ENCODE assay signal across 1 cellular context in the genomic region with DNA sequence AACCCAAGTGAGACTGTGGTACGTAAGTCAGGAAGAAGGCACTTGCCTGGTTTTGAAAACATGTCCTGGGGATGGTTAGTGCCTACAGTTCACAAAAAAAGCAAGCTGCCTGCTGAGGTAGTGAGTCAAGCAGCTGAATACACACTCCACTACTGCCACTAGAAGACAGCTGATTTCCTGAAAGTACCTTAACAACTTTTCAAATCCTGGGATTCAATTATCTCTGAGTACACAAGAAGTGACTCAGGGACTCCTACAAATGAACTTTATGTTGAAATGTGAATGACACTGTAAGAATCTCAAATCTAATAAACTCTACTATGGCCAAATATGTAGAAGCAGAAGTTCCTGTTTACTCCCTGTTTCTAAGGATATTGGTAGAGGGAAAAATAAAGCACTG.
A peak's percentile ranks its signal among the peaks of the same experiment; 100 is the strongest.
TF ChIP-seq lines count a peak whose summit lies in the region.

No MANE protein-coding gene starts in this region.

TF ChIP-seq in K562, 482 proteins besides CTCF, POLR2A, EP300 and RAD21 (continued from another document):
- TF ChIP-seq ZNF318 (IDR thresholded peaks at IDR 0.05; ENCODE audit: borderline replicate concordance in 1 of 2, low read depth in 1 of 2) (peak in 1 of 2 experiments; percentile 48; a peak in 1 of 4 replicates), LEF1 (IDR thresholded peaks at IDR 0.05) (no peak), FOSL1 (tag; conservative IDR thresholded peaks at IDR 0.05) (peak; percentile 73), MED1 (CRISPR knock-in tag; IDR thresholded peaks at IDR 0.05; ENCODE audit: borderline replicate concordance) (no peak), HDAC3 (IDR thresholded peaks at IDR 0.05; ENCODE audit: borderline replicate concordance, partially characterized antibody) (no peak)
- TF ChIP-seq, protein P1, sequence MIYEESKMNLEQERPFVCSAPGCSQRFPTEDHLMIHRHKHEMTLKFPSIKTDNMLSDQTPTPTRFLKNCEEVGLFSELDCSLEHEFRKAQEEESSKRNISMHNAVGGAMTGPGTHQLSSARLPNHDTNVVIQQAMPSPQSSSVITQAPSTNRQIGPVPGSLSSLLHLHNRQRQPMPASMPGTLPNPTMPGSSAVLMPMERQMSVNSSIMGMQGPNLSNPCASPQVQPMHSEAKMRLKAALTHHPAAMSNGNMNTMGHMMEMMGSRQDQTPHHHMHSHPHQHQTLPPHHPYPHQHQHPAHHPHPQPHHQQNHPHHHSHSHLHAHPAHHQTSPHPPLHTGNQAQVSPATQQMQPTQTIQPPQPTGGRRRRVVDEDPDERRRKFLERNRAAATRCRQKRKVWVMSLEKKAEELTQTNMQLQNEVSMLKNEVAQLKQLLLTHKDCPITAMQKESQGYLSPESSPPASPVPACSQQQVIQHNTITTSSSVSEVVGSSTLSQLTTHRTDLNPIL (CRISPR knock-in tag; IDR thresholded peaks at IDR 0.05) = no peak
